ENCODE assay signal across 10 cellular contexts in the genomic region with DNA sequence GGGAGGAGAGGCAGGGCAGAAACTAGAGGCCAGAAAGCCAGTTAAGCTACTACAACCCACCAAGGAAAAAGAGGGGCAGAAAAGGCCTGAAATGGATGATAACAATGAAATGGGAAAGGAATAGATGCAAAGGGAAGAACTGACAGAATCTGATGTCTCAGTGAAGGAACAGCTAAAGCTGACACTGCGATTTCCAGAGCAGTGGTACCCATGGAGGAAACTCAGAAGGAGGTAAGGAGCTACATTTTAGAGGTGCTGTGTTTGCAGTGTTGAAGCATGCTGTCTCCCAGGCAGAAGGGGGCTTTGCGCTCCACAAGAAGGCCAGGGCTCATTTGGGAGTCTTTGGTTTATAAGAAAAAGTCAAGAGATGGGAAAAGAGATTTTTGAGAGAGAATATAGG. TPM values are rescaled to one million over a fixed set of nuclear protein-coding genes. Genes with fewer than 3 reads are reported as not detected.
DNase-seq lines count a peak whose midpoint lies in the region; ATAC-seq and TF ChIP-seq lines count a peak whose summit lies in the region.
"Had no signal": no experiment of that assay in that cellular context is flagged by ENCODE, and none has a peak within 500 bp of the region (broad histone marks: within the 10 kb centered on the region; RNA-seq: fewer than 3 reads in every experiment).

No MANE protein-coding gene starts in this region.

- H2AFZ ChIP-seq in hepatocyte: no peak overlapping the region

- H3K4me1 ChIP-seq in hepatocyte (ENCODE audit: insufficient read depth): peaks cover 43% of the 10 kb centered on the region

- no peak for ATAC-seq in GM19455 (IDR thresholded peaks at IDR 0.05; ENCODE audit: unreplicated experiment)

- no peak overlapping the region for H3K4me3 Mint-ChIP-seq in activated CD4-positive, alpha-beta memory T cell treated with anti-CD3 and anti-CD28 coated beads, Interleukin-2, amount 10 ng/mL, durations not matched to agents 7 days and 5 days

- DNase-seq in GM06990 (ENCODE audit: extremely low read depth, insufficient read length) (no peak), hepatocyte (ENCODE audit: low spot score) (no peak), NOMO-1 treated with DMSO at 0.1 percent for 48 hours (lab: John Stamatoyannopoulos, UW; ENCODE audit: unreplicated experiment) (no peak), kidney glomerular epithelial cell (lab: John Stamatoyannopoulos, UW) (no peak), NOMO-1 treated with dmso at 0.1 percent for 144 hours (lab: John Stamatoyannopoulos, UW; ENCODE audit: unreplicated experiment) (no peak)
- DNase-seq in activated CD4-positive, alpha-beta memory T cell treated with anti-CD3 and anti-CD28 coated beads, Interleukin-2, amount 10 ng/mL, durations not matched to agents 7 days and 5 days: no peak
- DNase-seq: activated CD4-positive, CD25-positive, alpha-beta regulatory T cell; NCI-H1694 treated with DMSO at 0.1 percent for 48 hours had no signal

- H3K27ac Mint-ChIP-seq in activated CD4-positive, alpha-beta memory T cell treated with anti-CD3 and anti-CD28 coated beads, Interleukin-2, amount 10 ng/mL, durations not matched to agents 7 days and 5 days: peak overlapping the region; percentile 2

- H3K36me3 Mint-ChIP-seq in activated CD4-positive, alpha-beta memory T cell treated with anti-CD3 and anti-CD28 coated beads, Interleukin-2, amount 10 ng/mL, durations not matched to agents 7 days and 5 days (ENCODE audit: low read depth): peaks cover 54% of the 10 kb centered on the region

- H3K4me3 ChIP-seq in GM06990 (replicated peaks; ENCODE audit: low read depth, low read length) (peak overlapping the region; percentile 93), hepatocyte (no peak overlapping the region), skin epidermis (no peak overlapping the region)

- WGBS in hepatocyte (ENCODE audit: low lambda C conversion rate, missing lambda C conversion rate): 94% methylated on average over 2 of the region's 2 CpGs

- TF ChIP-seq CTCF in GM06990 (IDR thresholded peaks at IDR 0.05; ENCODE audit: insufficient read depth, low read length, poor library complexity, severe bottlenecking): no peak
- no peak for TF ChIP-seq CTCF in hepatocyte (IDR thresholded peaks at IDR 0.05; ENCODE audit: poor library complexity)

- CTCF ChIA-PET in activated CD4-positive, alpha-beta memory T cell treated with anti-CD3 and anti-CD28 coated beads, Interleukin-2, amount 10 ng/mL, durations not matched to agents 7 days and 5 days (lab: Charles Lee): interaction anchor here (0.9 kb wide), 2 partner anchors 46 to 239 kb away, joined by 3 to 5 read pairs; no protein-coding TSS in a partner anchor

- peaks cover 44% of the 10 kb centered on the region for H3K79me2 ChIP-seq in hepatocyte

- H4K20me1 ChIP-seq in hepatocyte (ENCODE audit: insufficient read depth, poor library complexity, severe bottlenecking): no peaks in the 10 kb centered on the region

- no peaks in the 10 kb centered on the region for H3K9me2 ChIP-seq in hepatocyte (replicated peaks; ENCODE audit: insufficient read depth)

- no peaks in the 10 kb centered on the region for H3K27me3 ChIP-seq in GM06990 (replicated peaks; ENCODE audit: control insufficient read depth, insufficient read depth, low read length)
- no peaks in the 10 kb centered on the region for H3K27me3 ChIP-seq in hepatocyte

- peaks cover 74% of the 10 kb centered on the region for H3K4me1 Mint-ChIP-seq in activated CD4-positive, alpha-beta memory T cell treated with anti-CD3 and anti-CD28 coated beads, Interleukin-2, amount 10 ng/mL, durations not matched to agents 7 days and 5 days

- peaks cover 25% of the 10 kb centered on the region for H3K36me3 ChIP-seq in GM06990 (ENCODE audit: control insufficient read depth, insufficient read depth, low read length)
- no peaks in the 10 kb centered on the region for H3K36me3 ChIP-seq in hepatocyte (replicated peaks; ENCODE audit: insufficient read depth, low read depth)

- no peaks in the 10 kb centered on the region for H3K27me3 Mint-ChIP-seq in activated CD4-positive, alpha-beta memory T cell treated with anti-CD3 and anti-CD28 coated beads, Interleukin-2, amount 10 ng/mL, durations not matched to agents 7 days and 5 days

- POLR2A ChIA-PET in activated CD4-positive, alpha-beta memory T cell treated with anti-CD3 and anti-CD28 coated beads, Interleukin-2, amount 10 ng/mL, durations not matched to agents 7 days and 5 days (lab: Charles Lee): interaction anchor here (0.7 to 15.6 kb wide), 2 partner anchors 13 to 23 kb away, joined by 3 to 320 read pairs; no protein-coding TSS in a partner anchor

- no peaks in the 10 kb centered on the region for H3K9me3 ChIP-seq in hepatocyte (ENCODE audit: low read depth)

- H3K27ac ChIP-seq in hepatocyte (peak overlapping the region; percentile 85), skin epidermis (peak overlapping the region in 14 of 21 experiments; percentile 11 to 99 (median 58))

- H3K4me2 ChIP-seq in hepatocyte: no peak overlapping the region

- no peaks in the 10 kb centered on the region for H3K9me3 Mint-ChIP-seq in activated CD4-positive, alpha-beta memory T cell treated with anti-CD3 and anti-CD28 coated beads, Interleukin-2, amount 10 ng/mL, durations not matched to agents 7 days and 5 days

RNA-seq across cellular contexts. Expression of gene ZBTB38, which starts 38.0 kb away (rescaled TPM):
- total RNA-seq in activated CD4-positive, alpha-beta memory T cell treated with anti-CD3 and anti-CD28 coated beads, Interleukin-2, amount 10 ng/mL, durations not matched to agents 7 days and 5 days: 10 to 100 TPM; 36.0 to 39.6 TPM
- 122 and 140 TPM in 2 replicates for total RNA-seq in hepatocyte
- 31.6 and 32.7 TPM in 2 replicates for polyA plus RNA-seq in hepatocyte
